Comparison of ENCODE assay signal across 13 cellular contexts in genomic region chr20:9500121-9500911, GRCh38. TPM values are rescaled to one million over a fixed set of nuclear protein-coding genes. Genes with fewer than 3 reads are reported as not detected.
DNase-seq lines count a peak whose midpoint lies in the region; ATAC-seq and TF ChIP-seq lines count a peak whose summit lies in the region.
"Had no signal": no experiment of that assay in that cellular context is flagged by ENCODE, and none has a peak within 500 bp of the region (broad histone marks: within the 10 kb centered on the region; RNA-seq: fewer than 3 reads in every experiment).

No MANE protein-coding gene starts in this region.

- H3K27me3 Mint-ChIP-seq in Calu3 (ENCODE audit: unreplicated experiment): no peaks in the 10 kb centered on the region

- no peaks in the 10 kb centered on the region for H3K9me3 ChIP-seq in Loucy (ENCODE audit: insufficient read depth, low read depth, low read length)
- no peaks in the 10 kb centered on the region for H3K9me3 ChIP-seq in tibial artery
- no peaks in the 10 kb centered on the region for H3K9me3 ChIP-seq in HAP-1
- no peaks in the 10 kb centered on the region for H3K9me3 ChIP-seq in effector memory CD4-positive, alpha-beta T cell (ENCODE audit: control insufficient read depth, low read length)

- peak overlapping the region; percentile 37 for H3K4me2 ChIP-seq in Loucy (ENCODE audit: low read depth, low read length, poor library complexity, severe bottlenecking)

- no peaks in the 10 kb centered on the region for H3K9me2 ChIP-seq in Loucy (replicated peaks; ENCODE audit: low read depth, low read length)

- H3K4me1 Mint-ChIP-seq in Calu3 (ENCODE audit: low read depth, unreplicated experiment): no peaks in the 10 kb centered on the region

- TF ChIP-seq CTCF in Loucy (conservative IDR thresholded peaks at IDR 0.05; ENCODE audit: low read length) (no peak), tibial artery (IDR thresholded peaks at IDR 0.05) (no peak), Calu3 (IDR thresholded peaks at IDR 0.05; ENCODE audit: unreplicated experiment) (no peak)

- H3K9me3 Mint-ChIP-seq in Calu3 (ENCODE audit: low read depth, unreplicated experiment): no peaks in the 10 kb centered on the region
- H3K9me3 Mint-ChIP-seq: activated naive CD4-positive, alpha-beta T cell treated with anti-CD3 and anti-CD28 coated beads for 36 hours had no signal

- H3K4me3 Mint-ChIP-seq in Calu3 (ENCODE audit: low read depth, unreplicated experiment): no peak overlapping the region
- H3K4me3 Mint-ChIP-seq: activated naive CD4-positive, alpha-beta T cell treated with anti-CD3 and anti-CD28 coated beads for 36 hours had no signal

- intact Hi-C loops in left colon (cut with DNase I, micrococcal nuclease) (no loop called here), tibial artery (cut with DNase I; ENCODE audit: low total_unique reads) (no loop called here), Calu3 (cut with micrococcal nuclease; ENCODE audit: unreplicated experiment) (no loop called here)

- DNase-seq in left colon (peak; percentile 12 to 40), tibial artery (no peak), Calu3 (no peak), HAP-1 (ENCODE audit: low spot score in 2 of 2) (no peak)
- no peak for DNase-seq in effector memory CD4-positive, alpha-beta T cell
- DNase-seq: activated CD4-positive, alpha-beta T cell treated with anti-CD3 and anti-CD28 coated beads, Interleukin-2, amount 50 U/mL, for 4 hours; activated naive CD4-positive, alpha-beta T cell treated with anti-CD3 and anti-CD28 coated beads for 36 hours; GDM1; KBM-7; NCI-H345 had no signal

- 0 out of 2 replicates have a peak, but pooled peaks cover 4% of the 10 kb centered on the region for H3K79me2 ChIP-seq in Loucy (ENCODE audit: insufficient read depth, low read length)

- no peaks in the 10 kb centered on the region for H3K36me3 Mint-ChIP-seq in Calu3 (ENCODE audit: insufficient read depth, unreplicated experiment)

- H2AFZ ChIP-seq in Loucy (ENCODE audit: low read length): peak overlapping the region; percentile 39; the same call in 1 of the 2 replicates

- in situ Hi-C loops in HAP-1 (cut with MboI; ENCODE audit: low sequenced_read_pairs): no loop called here

- no peak overlapping the region for H3K27ac Mint-ChIP-seq in Calu3 (ENCODE audit: unreplicated experiment)
- H3K27ac Mint-ChIP-seq: activated naive CD4-positive, alpha-beta T cell treated with anti-CD3 and anti-CD28 coated beads for 36 hours had no signal

- H3K4me3 ChIP-seq in Loucy (ENCODE audit: low read length, poor library complexity, severe bottlenecking): no peak overlapping the region
- no peak overlapping the region for H3K4me3 ChIP-seq in tibial artery
- H3K4me3 ChIP-seq in HAP-1: no peak overlapping the region
- H3K4me3 ChIP-seq in effector memory CD4-positive, alpha-beta T cell (ENCODE audit: insufficient read depth, low read depth, low read length, poor library complexity, severe bottlenecking): no peak overlapping the region

- H3K9ac ChIP-seq in Loucy (ENCODE audit: low read depth, low read length, poor library complexity, severe bottlenecking): peak overlapping the region; percentile 59

- BruUV-seq in Calu3 (replicated peaks; lab: Mats Ljungman, UMichigan): no TSS peak

- CTCF ChIA-PET in Calu3 (lab: Charles Lee): no interaction called here

- H3K36me3 ChIP-seq in Loucy (ENCODE audit: insufficient read depth, low read length): no peaks in the 10 kb centered on the region
- no peaks in the 10 kb centered on the region for H3K36me3 ChIP-seq in tibial artery
- H3K36me3 ChIP-seq in HAP-1 (replicated peaks): no peaks in the 10 kb centered on the region
- no peaks in the 10 kb centered on the region for H3K36me3 ChIP-seq in effector memory CD4-positive, alpha-beta T cell (ENCODE audit: control insufficient read depth, insufficient read depth, low read length)

- H3F3A ChIP-seq in Loucy (ENCODE audit: low read depth): peaks cover 7% of the 10 kb centered on the region

- H3K4me1 ChIP-seq in Loucy (ENCODE audit: insufficient read depth, low read length, poor library complexity, severe bottlenecking): peaks cover 69% of the 10 kb centered on the region
- H3K4me1 ChIP-seq in tibial artery: no peaks in the 10 kb centered on the region
- H3K4me1 ChIP-seq in HAP-1: no peaks in the 10 kb centered on the region
- H3K4me1 ChIP-seq in effector memory CD4-positive, alpha-beta T cell (ENCODE audit: control insufficient read depth, insufficient read depth, low read length, poor library complexity, severe bottlenecking): no peaks in the 10 kb centered on the region

- H3K27ac ChIP-seq in tibial artery: no peak overlapping the region
- H3K27ac ChIP-seq in effector memory CD4-positive, alpha-beta T cell (ENCODE audit: insufficient read depth, low read length, poor library complexity, severe bottlenecking): no peak overlapping the region

- H4K20me1 ChIP-seq in Loucy (ENCODE audit: insufficient read depth, low read length, poor library complexity, severe bottlenecking): no peaks in the 10 kb centered on the region

- no peaks in the 10 kb centered on the region for H3K27me3 ChIP-seq in Loucy (ENCODE audit: insufficient read depth, low read length, poor library complexity, severe bottlenecking)
- H3K27me3 ChIP-seq in tibial artery: peaks cover 0 to 2% of the 10 kb centered on the region in 2 donors
- no peaks in the 10 kb centered on the region for H3K27me3 ChIP-seq in HAP-1 (ENCODE audit: low read depth)
- H3K27me3 ChIP-seq in effector memory CD4-positive, alpha-beta T cell (replicated peaks; ENCODE audit: control insufficient read depth, insufficient read depth, low read length, poor library complexity, severe bottlenecking): no peaks in the 10 kb centered on the region

- peak; percentile 84 for ATAC-seq in GM18502 (IDR thresholded peaks at IDR 0.05; ENCODE audit: poor library complexity, unreplicated experiment)
- peak; percentile 91 for ATAC-seq in GM21528 (IDR thresholded peaks at IDR 0.05; ENCODE audit: low FRiP score, unreplicated experiment)
- ATAC-seq in left colon: peak; percentile 81

RNA-seq across cellular contexts. Expression of gene LAMP5, which starts 14.1 kb away (rescaled TPM):
- total RNA-seq in left colon (under 1 TPM; 0.27 to 0.53 TPM), Calu3 (2022) (0.17 TPM in 1 of 2 replicates, not detected in the other)
- total RNA-seq: activated naive CD4-positive, alpha-beta T cell treated with anti-CD3 and anti-CD28 coated beads for 36 hours had no signal

Comparison
In these comparisons a context has a peak if more than half of its experiments do, and no peak if none do; other contexts are left out.
1. DNase-seq: peak in left colon (2 of 2); none in tibial artery (0 of 2), Calu3 (single experiment), HAP-1 (0 of 2) and effector memory CD4-positive, alpha-beta T cell (0 of 3).
2. Peak in every context shown above with its lines, with median percentiles within 50 percentile points of each other: ATAC-seq.